15 cellular contexts compared by ENCODE assay signal in genomic region chr21:24903954-24904635, GRCh38.
DNase-seq lines count a peak whose midpoint lies in the region; ATAC-seq lines count a peak whose summit lies in the region.
"Had no signal": no experiment of that assay in that cellular context is flagged by ENCODE, and none has a peak within 500 bp of the region (broad histone marks: within the 10 kb centered on the region; RNA-seq: fewer than 3 reads in every experiment).

No MANE protein-coding gene starts in this region.

- H3K36me3 Mint-ChIP-seq in naive thymus-derived CD4-positive, alpha-beta T cell: no peaks in the 10 kb centered on the region
- H3K36me3 Mint-ChIP-seq in activated T-helper 1 cell treated with anti-CD3 and anti-CD28 coated beads, Interleukin-12 subunit alpha, Interleukin-12 subunit beta, Interleukin-2, Interleukin-4 antibody, amounts not matched to agents 30 ng/mL and 10 ng/mL and 1 ng/mL, durations not matched to agents 14 hours and 24 hours and 36 hours (ENCODE audit: low read depth): no peaks in the 10 kb centered on the region
- H3K36me3 Mint-ChIP-seq: activated CD8-positive, alpha-beta memory T cell treated with anti-CD3 and anti-CD28 coated beads, Interleukin-2, amount 10 ng/mL, durations not matched to agents 7 days and 5 days; activated naive CD4-positive, alpha-beta T cell treated with anti-CD3 and anti-CD28 coated beads, Interleukin-2, amount 50 U/mL, for 24 hours; stimulated activated effector memory CD8-positive, alpha-beta T cell treated with anti-CD3 and anti-CD28 coated beads, Interleukin-12 subunit alpha, Interleukin-12 subunit beta, amount 100 ng/mL, for 72 hours; T-cell had no signal

- intact Hi-C loops in naive thymus-derived CD4-positive, alpha-beta T cell (cut with micrococcal nuclease): no loop called here
- intact Hi-C loops in activated T-helper 1 cell treated with anti-CD3 and anti-CD28 coated beads, Interleukin-12 subunit alpha, Interleukin-12 subunit beta, Interleukin-2, Interleukin-4 antibody, amounts not matched to agents 30 ng/mL and 10 ng/mL and 1 ng/mL, durations not matched to agents 14 hours and 24 hours and 36 hours (cut with micrococcal nuclease): no loop called here

- no peaks in the 10 kb centered on the region for H3K36me3 ChIP-seq in naive thymus-derived CD4-positive, alpha-beta T cell (ENCODE audit: control insufficient read depth in 2 of 3, insufficient read depth in 3 of 3, low read length in 3 of 3)

- POLR2A ChIA-PET in naive thymus-derived CD4-positive, alpha-beta T cell (lab: Charles Lee): no interaction called here

- peak; percentile 38 for ATAC-seq in GM18861 (IDR thresholded peaks at IDR 0.05; ENCODE audit: unreplicated experiment)
- ATAC-seq in GM21367 (IDR thresholded peaks at IDR 0.05; ENCODE audit: unreplicated experiment): peak; percentile 63
- ATAC-seq in HG03025 (IDR thresholded peaks at IDR 0.05; ENCODE audit: low FRiP score, unreplicated experiment): peak; percentile 55
- no peak for ATAC-seq in naive thymus-derived CD4-positive, alpha-beta T cell
- ATAC-seq: activated CD8-positive, alpha-beta memory T cell treated with anti-CD3 and anti-CD28 coated beads, Interleukin-2, amount 10 ng/mL, durations not matched to agents 7 days and 5 days; stimulated activated effector memory CD8-positive, alpha-beta T cell treated with anti-CD3 and anti-CD28 coated beads, Interleukin-12 subunit alpha, Interleukin-12 subunit beta, amount 100 ng/mL, for 72 hours; T-cell had no signal

- H3K4me1 Mint-ChIP-seq in naive thymus-derived CD4-positive, alpha-beta T cell: no peaks in the 10 kb centered on the region
- no peaks in the 10 kb centered on the region for H3K4me1 Mint-ChIP-seq in activated T-helper 1 cell treated with anti-CD3 and anti-CD28 coated beads, Interleukin-12 subunit alpha, Interleukin-12 subunit beta, Interleukin-2, Interleukin-4 antibody, amounts not matched to agents 30 ng/mL and 10 ng/mL and 1 ng/mL, durations not matched to agents 14 hours and 24 hours and 36 hours (ENCODE audit: low read depth)
- H3K4me1 Mint-ChIP-seq: activated CD8-positive, alpha-beta memory T cell treated with anti-CD3 and anti-CD28 coated beads, Interleukin-2, amount 10 ng/mL, durations not matched to agents 7 days and 5 days; activated naive CD4-positive, alpha-beta T cell treated with anti-CD3 and anti-CD28 coated beads, Interleukin-2, amount 50 U/mL, for 24 hours; stimulated activated effector memory CD8-positive, alpha-beta T cell treated with anti-CD3 and anti-CD28 coated beads, Interleukin-12 subunit alpha, Interleukin-12 subunit beta, amount 100 ng/mL, for 72 hours; T-cell had no signal

- no peaks in the 10 kb centered on the region for H3K27me3 ChIP-seq in naive thymus-derived CD4-positive, alpha-beta T cell (ENCODE audit: control insufficient read depth in 2 of 2, insufficient read depth in 2 of 2, low read length in 2 of 2)
- H3K27me3 ChIP-seq: hepatocyte had no signal

- no peak overlapping the region for H3K27ac Mint-ChIP-seq in naive thymus-derived CD4-positive, alpha-beta T cell
- no peak overlapping the region for H3K27ac Mint-ChIP-seq in activated T-helper 1 cell treated with anti-CD3 and anti-CD28 coated beads, Interleukin-12 subunit alpha, Interleukin-12 subunit beta, Interleukin-2, Interleukin-4 antibody, amounts not matched to agents 30 ng/mL and 10 ng/mL and 1 ng/mL, durations not matched to agents 14 hours and 24 hours and 36 hours
- H3K27ac Mint-ChIP-seq: activated B cell treated with CpG ODN at 0.5 μM for 24 hours; activated CD8-positive, alpha-beta memory T cell treated with anti-CD3 and anti-CD28 coated beads, Interleukin-2, amount 10 ng/mL, durations not matched to agents 7 days and 5 days; activated naive CD4-positive, alpha-beta T cell treated with anti-CD3 and anti-CD28 coated beads, Interleukin-2, amount 50 U/mL, for 24 hours; stimulated activated effector memory CD8-positive, alpha-beta T cell treated with anti-CD3 and anti-CD28 coated beads, Interleukin-12 subunit alpha, Interleukin-12 subunit beta, amount 100 ng/mL, for 72 hours; T-cell had no signal

- DNase-seq in OCI-M1 (lab: John Stamatoyannopoulos, UW) (peak; percentile 28), HuH-7.5 (ENCODE audit: low spot score) (no peak), substantia nigra (lab: John Stamatoyannopoulos, UW) (no peak)
- no peak for DNase-seq in naive thymus-derived CD4-positive, alpha-beta T cell
- DNase-seq in activated T-helper 1 cell treated with anti-CD3 and anti-CD28 coated beads, Interleukin-12 subunit alpha, Interleukin-12 subunit beta, Interleukin-2, Interleukin-4 antibody, amounts not matched to agents 30 ng/mL and 10 ng/mL and 1 ng/mL, durations not matched to agents 14 hours and 24 hours and 36 hours (ENCODE audit: low spot score): no peak
- DNase-seq: activated B cell treated with CpG ODN at 0.5 μM for 24 hours; activated CD8-positive, alpha-beta memory T cell treated with anti-CD3 and anti-CD28 coated beads, Interleukin-2, amount 10 ng/mL, durations not matched to agents 7 days and 5 days; left cardiac atrium; T-cell had no signal

- no peak overlapping the region for H3K27ac ChIP-seq in naive thymus-derived CD4-positive, alpha-beta T cell (ENCODE audit: low read depth, low read length)
- no peak overlapping the region for H3K27ac ChIP-seq in substantia nigra (ENCODE audit: low read depth, low read length, poor library complexity, severe bottlenecking)
- H3K27ac ChIP-seq: hepatocyte had no signal

- no peaks in the 10 kb centered on the region for H3K4me1 ChIP-seq in naive thymus-derived CD4-positive, alpha-beta T cell (ENCODE audit: control insufficient read depth in 2 of 2, insufficient read depth in 2 of 2, low read length in 2 of 2)

- H3K9me3 Mint-ChIP-seq in naive thymus-derived CD4-positive, alpha-beta T cell: peaks cover 0 to 6% (median 0%) of the 10 kb centered on the region in 11 donors
- H3K9me3 Mint-ChIP-seq in activated T-helper 1 cell treated with anti-CD3 and anti-CD28 coated beads, Interleukin-12 subunit alpha, Interleukin-12 subunit beta, Interleukin-2, Interleukin-4 antibody, amounts not matched to agents 30 ng/mL and 10 ng/mL and 1 ng/mL, durations not matched to agents 14 hours and 24 hours and 36 hours: no peaks in the 10 kb centered on the region
- H3K9me3 Mint-ChIP-seq: activated B cell treated with CpG ODN at 0.5 μM for 24 hours; activated naive CD4-positive, alpha-beta T cell treated with anti-CD3 and anti-CD28 coated beads, Interleukin-2, amount 50 U/mL, for 24 hours had no signal

- H3K9me3 ChIP-seq in naive thymus-derived CD4-positive, alpha-beta T cell (ENCODE audit: control insufficient read depth in 2 of 3, low read length in 3 of 3): no peaks in the 10 kb centered on the region

- H3K4me3 ChIP-seq in naive thymus-derived CD4-positive, alpha-beta T cell (ENCODE audit: low read length): no peak overlapping the region
- H3K4me3 ChIP-seq: hepatocyte had no signal

- no peaks in the 10 kb centered on the region for H3K27me3 Mint-ChIP-seq in naive thymus-derived CD4-positive, alpha-beta T cell
- H3K27me3 Mint-ChIP-seq in activated T-helper 1 cell treated with anti-CD3 and anti-CD28 coated beads, Interleukin-12 subunit alpha, Interleukin-12 subunit beta, Interleukin-2, Interleukin-4 antibody, amounts not matched to agents 30 ng/mL and 10 ng/mL and 1 ng/mL, durations not matched to agents 14 hours and 24 hours and 36 hours (ENCODE audit: insufficient read depth): no peaks in the 10 kb centered on the region
- H3K27me3 Mint-ChIP-seq: activated B cell treated with CpG ODN at 0.5 μM for 24 hours; activated CD8-positive, alpha-beta memory T cell treated with anti-CD3 and anti-CD28 coated beads, Interleukin-2, amount 10 ng/mL, durations not matched to agents 7 days and 5 days; activated naive CD4-positive, alpha-beta T cell treated with anti-CD3 and anti-CD28 coated beads, Interleukin-2, amount 50 U/mL, for 24 hours; T-cell had no signal

- no peak overlapping the region for H3K4me3 Mint-ChIP-seq in naive thymus-derived CD4-positive, alpha-beta T cell
- H3K4me3 Mint-ChIP-seq in activated T-helper 1 cell treated with anti-CD3 and anti-CD28 coated beads, Interleukin-12 subunit alpha, Interleukin-12 subunit beta, Interleukin-2, Interleukin-4 antibody, amounts not matched to agents 30 ng/mL and 10 ng/mL and 1 ng/mL, durations not matched to agents 14 hours and 24 hours and 36 hours: no peak overlapping the region
- H3K4me3 Mint-ChIP-seq: activated B cell treated with CpG ODN at 0.5 μM for 24 hours; activated CD8-positive, alpha-beta memory T cell treated with anti-CD3 and anti-CD28 coated beads, Interleukin-2, amount 10 ng/mL, durations not matched to agents 7 days and 5 days; activated naive CD4-positive, alpha-beta T cell treated with anti-CD3 and anti-CD28 coated beads, Interleukin-2, amount 50 U/mL, for 24 hours; stimulated activated effector memory CD8-positive, alpha-beta T cell treated with anti-CD3 and anti-CD28 coated beads, Interleukin-12 subunit alpha, Interleukin-12 subunit beta, amount 100 ng/mL, for 72 hours; T-cell had no signal

- CTCF ChIA-PET in naive thymus-derived CD4-positive, alpha-beta T cell (lab: Charles Lee): no interaction called here
